ENCODE assay signal across 1 cellular context in genomic region chr6:83430606-83431544, GRCh38.
TF ChIP-seq lines count a peak whose summit lies in the region.

TSS of gene ME1 (minus strand) at chr6:83431051. CDS start at chr6:83430954, 97 bp downstream.

TF ChIP-seq in K562, 482 proteins besides CTCF, POLR2A, EP300 and RAD21 (continued from another document and continues in another):
- TF ChIP-seq KAT8 (IDR thresholded peaks at IDR 0.05; ENCODE audit: low read depth) (no peak), HDAC3 (IDR thresholded peaks at IDR 0.05; ENCODE audit: borderline replicate concordance, partially characterized antibody) (no peak), ZNF830 (CRISPR knock-in tag; IDR thresholded peaks at IDR 0.05) (no peak), HMG20A (CRISPR knock-in tag; conservative IDR thresholded peaks at IDR 0.05) (no peak), ZNF644 (tag; IDR thresholded peaks at IDR 0.05; ENCODE audit: low read depth) (0 out of 2 replicates have a peak, but pooled peaks have one; percentile 17), POLR2H (tag; IDR thresholded peaks at IDR 0.05; ENCODE audit: low read depth) (no peak), RBM14 (IDR thresholded peaks at IDR 0.05; ENCODE audit: borderline replicate concordance, insufficient read depth, low read depth, low read length) (no peak), ESRRA (IDR thresholded peaks at IDR 0.05; ENCODE audit: borderline replicate concordance, low read depth) (no peak), TOE1 (IDR thresholded peaks at IDR 0.05; ENCODE audit: borderline replicate concordance) (no peak), TOE1 (CRISPR knock-in tag; IDR thresholded peaks at IDR 0.05; ENCODE audit: borderline replicate concordance, low read depth) (no peak), NFYB (IDR thresholded peaks at IDR 0.05; ENCODE audit: extremely low read depth, insufficient read length) (no peak), ZNF280A (IDR thresholded peaks at IDR 0.05; ENCODE audit: low read depth, partially characterized antibody) (no peak), GABPA (tag; conservative IDR thresholded peaks at IDR 0.05; ENCODE audit: low read depth) (no peak), ZBTB9 (CRISPR knock-in tag; IDR thresholded peaks at IDR 0.05) (0 out of 2 replicates have a peak, but pooled peaks have one; percentile 69), RNF2 (IDR thresholded peaks at IDR 0.05) (peak; percentile 76; the same call in 1 of the 2 replicates), COPS2 (conservative IDR thresholded peaks at IDR 0.05) (no peak), MAZ (CRISPR knock-in tag; conservative IDR thresholded peaks at IDR 0.05 in 1 of 2, IDR thresholded peaks at IDR 0.05 in 1 of 2) (peak; percentile 84 to 93), ZNF785 (CRISPR knock-in tag; IDR thresholded peaks at IDR 0.05) (no peak), DPF2 (IDR thresholded peaks at IDR 0.05) (peak; percentile 73), ZNF140 (CRISPR knock-in tag; IDR thresholded peaks at IDR 0.05) (no peak), ZHX1 (conservative IDR thresholded peaks at IDR 0.05; ENCODE audit: low read length) (no peak), PTTG1 (tag; IDR thresholded peaks at IDR 0.05; ENCODE audit: low read depth) (no peak), RBM34 (IDR thresholded peaks at IDR 0.05; ENCODE audit: borderline replicate concordance, insufficient read depth, low read length) (no peak), MXD1 (CRISPR knock-in tag; IDR thresholded peaks at IDR 0.05; ENCODE audit: borderline replicate concordance, poor library complexity, severe bottlenecking) (no peak), IRF1 (CRISPR knock-in tag; IDR thresholded peaks at IDR 0.05; ENCODE audit: borderline replicate concordance) (no peak), ZNF253 (CRISPR knock-in tag; conservative IDR thresholded peaks at IDR 0.05) (no peak), HNRNPLL (IDR thresholded peaks at IDR 0.05; ENCODE audit: low read depth, low read length, poor library complexity, severe bottlenecking) (peak; percentile 1), L3MBTL2 (IDR thresholded peaks at IDR 0.05) (peak; percentile 65), TEAD1 (CRISPR knock-in tag; IDR thresholded peaks at IDR 0.05) (0 out of 4 replicates have a peak, but pooled peaks of 1 of the 2 experiments have one; percentile 47), NUFIP1 (IDR thresholded peaks at IDR 0.05; ENCODE audit: partially characterized antibody) (no peak), HMGN3 (IDR thresholded peaks at IDR 0.05; ENCODE audit: borderline replicate concordance, extremely low read depth, insufficient read length, low read depth, low read length) (peak; percentile 95), NCOA1 (IDR thresholded peaks at IDR 0.05; ENCODE audit: low read depth) (no peak; the same call in 1 of the 2 replicates), THAP12 (CRISPR knock-in tag; IDR thresholded peaks at IDR 0.05) (no peak), NR2C1 (IDR thresholded peaks at IDR 0.05) (no peak), NR2C1 (tag; IDR thresholded peaks at IDR 0.05) (no peak), ZNF24 (IDR thresholded peaks at IDR 0.05) (no peak), U2AF1 (optimal IDR thresholded peaks at IDR 0.05; ENCODE audit: low read depth, low read length) (no peak), HCFC1 (IDR thresholded peaks at IDR 0.05; ENCODE audit: low read depth, low read length) (peak; percentile 12; the same call in 1 of the 2 replicates), PML (IDR thresholded peaks at IDR 0.05; ENCODE audit: low read length) (no peak), BHLHE40 (IDR thresholded peaks at IDR 0.05; ENCODE audit: low read length) (peak; percentile 86), GTF3C2 (IDR thresholded peaks at IDR 0.05; ENCODE audit: borderline replicate concordance, extremely low read depth, insufficient read length) (no peak), PRMT5 (CRISPR knock-in tag; IDR thresholded peaks at IDR 0.05) (no peak), CBX8 (IDR thresholded peaks at IDR 0.05; ENCODE audit: borderline replicate concordance, extremely low read depth, low read depth, low read length, poor library complexity, severe bottlenecking) (no peak), ZNF224 (CRISPR knock-in tag; IDR thresholded peaks at IDR 0.05) (no peak), RBM15 (IDR thresholded peaks at IDR 0.05; ENCODE audit: insufficient read depth, low read length) (no peak), ZNF277 (CRISPR knock-in tag; IDR thresholded peaks at IDR 0.05; ENCODE audit: borderline replicate concordance) (no peak), CEBPB (tag; IDR thresholded peaks at IDR 0.05) (no peak), SMARCE1 (IDR thresholded peaks at IDR 0.05) (0 out of 2 replicates have a peak, but pooled peaks have one; percentile 28), TGIF2 (CRISPR knock-in tag; IDR thresholded peaks at IDR 0.05) (no peak), ARID3B (CRISPR knock-in tag; IDR thresholded peaks at IDR 0.05; ENCODE audit: borderline replicate concordance) (no peak), FOS (IDR thresholded peaks at IDR 0.05; ENCODE audit: extremely low read depth, insufficient read length) (no peak), NONO (IDR thresholded peaks at IDR 0.05; ENCODE audit: low read depth in 2 of 2, low read length in 1 of 2) (0 out of 4 replicates have a peak, but pooled peaks of 1 of the 2 experiments have one; percentile 54), HOXB6 (CRISPR knock-in tag; IDR thresholded peaks at IDR 0.05; ENCODE audit: borderline replicate concordance) (no peak), MYBL2 (IDR thresholded peaks at IDR 0.05; ENCODE audit: low read depth) (no peak), MYBL2 (CRISPR knock-in tag; IDR thresholded peaks at IDR 0.05; ENCODE audit: borderline replicate concordance) (no peak)
